ENCODE assay signal across 1 cellular context in genomic region chr17:76539631-76540271, GRCh38.
TF ChIP-seq lines count a peak whose summit lies in the region.

Gene PRCD, plus strand, starts transcription at chr17:76540044. Its CDS starts 98 bp downstream, at chr17:76540142.

TF ChIP-seq in IMR-90, 13 proteins besides CTCF, POLR2A, EP300 and RAD21 (continued from another document):
- TF ChIP-seq MAZ (IDR thresholded peaks at IDR 0.05; ENCODE audit: borderline replicate concordance, low read depth, low read length): no peak
